Comparison of ENCODE assay signal across 12 cellular contexts in the genomic region with DNA sequence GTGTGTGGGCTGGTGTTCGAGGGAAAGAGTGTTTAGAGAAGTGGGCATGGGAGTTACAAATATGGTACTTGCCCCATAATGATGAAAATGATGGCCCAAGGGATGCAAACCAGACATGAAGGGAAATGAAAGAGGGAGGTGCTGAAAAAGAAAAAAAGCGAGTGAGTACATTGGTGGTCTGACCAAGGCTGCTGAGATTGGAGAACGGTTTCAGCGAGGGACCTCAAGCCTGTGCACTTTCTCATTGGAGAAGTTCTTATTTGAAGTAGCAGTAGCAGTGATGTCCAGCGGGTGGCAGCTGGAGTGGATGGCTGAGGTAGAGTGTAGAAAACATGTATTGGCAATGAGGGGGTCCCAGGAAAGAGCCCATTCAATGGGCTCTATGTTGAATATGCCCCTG. TPM values are rescaled to one million over a fixed set of nuclear protein-coding genes. Genes with fewer than 3 reads are reported as not detected.
DNase-seq lines count a peak whose midpoint lies in the region; ATAC-seq and TF ChIP-seq lines count a peak whose summit lies in the region.
"Had no signal": no experiment of that assay in that cellular context is flagged by ENCODE, and none has a peak within 500 bp of the region (broad histone marks: within the 10 kb centered on the region; RNA-seq: fewer than 3 reads in every experiment).

No MANE protein-coding gene starts in this region.

- H3K27me3 ChIP-seq in effector memory CD4-positive, alpha-beta T cell (replicated peaks; ENCODE audit: control insufficient read depth, insufficient read depth, low read length, poor library complexity, severe bottlenecking), result no peaks in the 10 kb centered on the region
- H3K27me3 ChIP-seq: thyroid gland had no signal

- peak; percentile 51 for ATAC-seq in GM19372 (IDR thresholded peaks at IDR 0.05; ENCODE audit: low read depth, unreplicated experiment)
- peak; percentile 41 for ATAC-seq in HG03457 (IDR thresholded peaks at IDR 0.05; ENCODE audit: unreplicated experiment)
- no peak for ATAC-seq in left ventricle myocardium superior
- no peak for ATAC-seq in HG03342 (IDR thresholded peaks at IDR 0.05; ENCODE audit: unreplicated experiment)
- ATAC-seq: Right ventricle myocardium inferior had no signal

- no peak overlapping the region for H3K27ac ChIP-seq in effector memory CD4-positive, alpha-beta T cell (ENCODE audit: insufficient read depth, low read length, poor library complexity, severe bottlenecking)
- H3K27ac ChIP-seq: thyroid gland had no signal

- no peaks in the 10 kb centered on the region for H3K9me3 ChIP-seq in effector memory CD4-positive, alpha-beta T cell (ENCODE audit: control insufficient read depth, low read length)
- H3K9me3 ChIP-seq: thyroid gland had no signal

- H3K4me3 ChIP-seq in fibroblast of villous mesenchyme (ENCODE audit: low read depth, low read length), result no peak overlapping the region
- no peak overlapping the region for H3K4me3 ChIP-seq in effector memory CD4-positive, alpha-beta T cell (ENCODE audit: insufficient read depth, low read depth, low read length, poor library complexity, severe bottlenecking)
- H3K4me3 ChIP-seq: thyroid gland had no signal

- DNase-seq in GM10266 (ENCODE audit: extremely low spot score), result no peak
- DNase-seq in fibroblast of villous mesenchyme (ENCODE audit: low read depth), result no peak
- no peak for DNase-seq in effector memory CD4-positive, alpha-beta T cell
- no peak for DNase-seq in posterior vena cava (ENCODE audit: low spot score)
- no peak for DNase-seq in left ventricle myocardium superior
- DNase-seq: activated CD8-positive, alpha-beta memory T cell treated with anti-CD3 and anti-CD28 coated beads, Interleukin-2, amount 50 U/mL, for 4 hours; stimulated activated CD4-positive, alpha-beta T cell treated with anti-CD3 and anti-CD28 coated beads, Interleukin-1b, Interleukin-23, amount 100 ng/mL, for 48 hours; thyroid gland had no signal

- H3K36me3 ChIP-seq in effector memory CD4-positive, alpha-beta T cell (ENCODE audit: control insufficient read depth, insufficient read depth, low read length), result no peaks in the 10 kb centered on the region
- H3K36me3 ChIP-seq: thyroid gland had no signal

- TF ChIP-seq CTCF in GM10266 (IDR thresholded peaks at IDR 0.05; ENCODE audit: control insufficient read depth, insufficient read depth, low read depth, missing control alignments) (peak; percentile 35), fibroblast of villous mesenchyme (IDR thresholded peaks at IDR 0.05; ENCODE audit: insufficient read depth, low read depth, low read length) (peak; percentile 33)

- intact Hi-C loops in posterior vena cava (cut with DNase I) (no loop called here), left ventricle myocardium superior (cut with micrococcal nuclease) (no loop called here)

- peaks cover 3% of the 10 kb centered on the region for H3K4me1 ChIP-seq in effector memory CD4-positive, alpha-beta T cell (ENCODE audit: control insufficient read depth, insufficient read depth, low read length, poor library complexity, severe bottlenecking)

RNA-seq across cellular contexts. Expression of a gene that starts 54.8 kb away (rescaled TPM):
- total RNA-seq in fibroblast of villous mesenchyme (3.5 and 3.9 TPM in 2 replicates), posterior vena cava (10 to 100 TPM; 19.0 to 28.6 TPM), left ventricle myocardium superior (9.9 TPM)

Comparison
In these comparisons a context has a peak if more than half of its experiments do, and no peak if none do; other contexts are left out.
1. ATAC-seq: peak in GM19372 (single experiment) and HG03457 (single experiment); none in left ventricle myocardium superior (single experiment) and HG03342 (single experiment).